Comparison of ENCODE assay signal across 23 cellular contexts in the genomic region with DNA sequence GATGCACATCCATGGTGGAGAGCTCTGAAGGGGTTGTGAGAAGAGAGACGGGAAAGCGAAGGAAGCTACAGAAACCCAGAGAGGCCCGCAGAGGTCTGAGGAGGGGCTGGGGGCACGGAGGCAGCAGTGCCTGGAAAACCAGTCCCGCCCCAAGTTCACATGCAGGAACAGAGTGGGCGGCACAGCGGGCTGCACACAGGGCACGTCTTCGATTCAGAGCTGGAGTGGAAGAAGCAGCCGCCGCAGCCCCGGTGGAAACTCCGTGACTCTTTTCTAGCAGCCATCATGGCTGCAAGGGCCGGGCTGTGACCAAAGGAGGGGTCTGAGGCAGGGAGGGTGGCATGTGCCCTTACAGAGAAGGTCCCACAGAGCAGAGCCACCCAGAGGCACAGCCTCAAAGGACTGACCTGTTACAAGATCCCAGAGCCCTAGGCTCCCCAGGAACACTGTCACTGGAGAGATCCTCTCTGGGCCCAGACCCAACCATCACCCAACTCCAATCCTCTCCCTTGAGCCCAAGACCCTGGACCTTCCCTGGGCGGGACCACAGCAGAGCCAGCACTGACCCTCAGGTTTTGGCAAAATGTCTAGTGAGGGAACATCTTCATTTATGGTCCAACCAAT. TPM values are rescaled to one million over a fixed set of nuclear protein-coding genes. Genes with fewer than 3 reads are reported as not detected.
"Had no signal": no experiment of that assay in that cellular context is flagged by ENCODE, and none has a peak within 500 bp of the region (broad histone marks: within the 10 kb centered on the region; RNA-seq: fewer than 3 reads in every experiment).

No MANE protein-coding gene starts in this region.

- H3K4me1 ChIP-seq: gastroesophageal sphincter, tibial nerve had no signal

- H3K36me3 Mint-ChIP-seq: activated naive CD4-positive, alpha-beta T cell treated with anti-CD3 and anti-CD28 coated beads, Interleukin-2, amount 50 U/mL, for 72 hours; natural killer cell had no signal

- H3K9me3 ChIP-seq: gastroesophageal sphincter, tibial nerve had no signal

- H3K9me3 Mint-ChIP-seq: activated CD4-positive, alpha-beta memory T cell treated with anti-CD3 and anti-CD28 coated beads, Interleukin-2, amount 10 ng/mL, durations not matched to agents 7 days and 5 days; activated CD4-positive, alpha-beta T cell treated with anti-CD3 and anti-CD28 coated beads, Interleukin-2, amount 10 ng/mL, durations not matched to agents 7 days and 5 days; activated naive CD4-positive, alpha-beta T cell treated with anti-CD3 and anti-CD28 coated beads, Interleukin-2, amount 50 U/mL, for 72 hours; natural killer cell; T-helper 2 cell treated with Interferon-gamma antibody and Interleukin-4, amounts not matched to agents 5 μg/mL and 100 μg/mL, for 36 hours had no signal

- H3K27me3 Mint-ChIP-seq: activated CD4-positive, alpha-beta T cell treated with anti-CD3 and anti-CD28 coated beads, Interleukin-2, amount 10 ng/mL, durations not matched to agents 7 days and 5 days; progenitor cell of endocrine pancreas had no signal

- H3K4me3 ChIP-seq: gastroesophageal sphincter, hepatocyte, tibial nerve had no signal

- H3K4me2 ChIP-seq: hepatocyte had no signal

- H3K4me1 Mint-ChIP-seq: activated CD4-positive, alpha-beta memory T cell treated with anti-CD3 and anti-CD28 coated beads, Interleukin-2, amount 10 ng/mL, durations not matched to agents 7 days and 5 days; activated CD4-positive, alpha-beta T cell treated with anti-CD3 and anti-CD28 coated beads, Interleukin-2, amount 10 ng/mL, durations not matched to agents 7 days and 5 days; natural killer cell had no signal

- H3K27me3 ChIP-seq: gastroesophageal sphincter, hepatocyte, tibial nerve had no signal

- H3K4me3 Mint-ChIP-seq: activated CD4-positive, alpha-beta memory T cell treated with anti-CD3 and anti-CD28 coated beads, Interleukin-2, amount 10 ng/mL, durations not matched to agents 7 days and 5 days; activated CD4-positive, alpha-beta T cell treated with anti-CD3 and anti-CD28 coated beads, Interleukin-2, amount 10 ng/mL, durations not matched to agents 7 days and 5 days; natural killer cell; T-helper 2 cell treated with Interferon-gamma antibody and Interleukin-4, amounts not matched to agents 5 μg/mL and 100 μg/mL, for 36 hours had no signal

- H3K27ac ChIP-seq: gastroesophageal sphincter, hepatocyte, tibial nerve had no signal

- H2AFZ ChIP-seq: hepatocyte had no signal

- ATAC-seq: activated naive CD4-positive, alpha-beta T cell treated with anti-CD3 and anti-CD28 coated beads, Interleukin-2, amount 50 U/mL, for 72 hours; gastroesophageal sphincter; natural killer cell had no signal

- DNase-seq: activated CD4-positive, alpha-beta memory T cell treated with anti-CD3 and anti-CD28 coated beads, Interleukin-2, amount 10 ng/mL, durations not matched to agents 7 days and 5 days; activated CD4-positive, alpha-beta T cell treated with anti-CD3 and anti-CD28 coated beads for 1 hour; activated CD4-positive, alpha-beta T cell treated with anti-CD3 and anti-CD28 coated beads, Interleukin-2, amount 10 ng/mL, durations not matched to agents 7 days and 5 days; activated naive CD4-positive, alpha-beta T cell; activated T-cell treated with anti-CD3 and anti-CD28 coated beads, Interleukin-2, amount 50 U/mL, for 48 hours; effector CD8-positive, alpha-beta T cell; erythroblast; islet precursor cell; mesenchymal stem cell; natural killer cell; retina; stimulated activated CD4-positive, alpha-beta T cell treated with anti-CD3 and anti-CD28 coated beads, Interleukin-15, amount 100 ng/mL, for 24 hours; stimulated activated naive CD4-positive, alpha-beta T cell treated with Interleukin-2 at 50 U/mL for 16 hours; T-helper 1 cell had no signal

- H3K27ac Mint-ChIP-seq: activated CD4-positive, alpha-beta memory T cell treated with anti-CD3 and anti-CD28 coated beads, Interleukin-2, amount 10 ng/mL, durations not matched to agents 7 days and 5 days; activated CD4-positive, alpha-beta T cell treated with anti-CD3 and anti-CD28 coated beads, Interleukin-2, amount 10 ng/mL, durations not matched to agents 7 days and 5 days; activated naive CD4-positive, alpha-beta T cell treated with anti-CD3 and anti-CD28 coated beads, Interleukin-2, amount 50 U/mL, for 72 hours; natural killer cell; progenitor cell of endocrine pancreas; T-helper 2 cell treated with Interferon-gamma antibody and Interleukin-4, amounts not matched to agents 5 μg/mL and 100 μg/mL, for 36 hours had no signal

RNA-seq across cellular contexts. Expression of a gene that starts 10.7 kb away (rescaled TPM):
- total RNA-seq: activated CD4-positive, alpha-beta memory T cell treated with anti-CD3 and anti-CD28 coated beads, Interleukin-2, amount 10 ng/mL, durations not matched to agents 7 days and 5 days; activated CD4-positive, alpha-beta T cell treated with anti-CD3 and anti-CD28 coated beads, Interleukin-2, amount 10 ng/mL, durations not matched to agents 7 days and 5 days; activated naive CD4-positive, alpha-beta T cell treated with anti-CD3 and anti-CD28 coated beads, Interleukin-2, amount 50 U/mL, for 72 hours; dermis microvascular lymphatic vessel endothelial cell; gastroesophageal sphincter; hepatocyte; natural killer cell; progenitor cell of endocrine pancreas; temporal lobe; tibial nerve had no signal

RNA-seq across cellular contexts. Expression of a gene that starts 38.7 kb away (rescaled TPM):
- total RNA-seq: activated CD4-positive, alpha-beta memory T cell treated with anti-CD3 and anti-CD28 coated beads, Interleukin-2, amount 10 ng/mL, durations not matched to agents 7 days and 5 days; activated CD4-positive, alpha-beta T cell treated with anti-CD3 and anti-CD28 coated beads, Interleukin-2, amount 10 ng/mL, durations not matched to agents 7 days and 5 days; activated naive CD4-positive, alpha-beta T cell treated with anti-CD3 and anti-CD28 coated beads, Interleukin-2, amount 50 U/mL, for 72 hours; dermis microvascular lymphatic vessel endothelial cell; natural killer cell; osteoblast; temporal lobe had no signal

RNA-seq across cellular contexts. Expression of a gene that starts 38.9 kb away (rescaled TPM):
- total RNA-seq: activated CD4-positive, alpha-beta memory T cell treated with anti-CD3 and anti-CD28 coated beads, Interleukin-2, amount 10 ng/mL, durations not matched to agents 7 days and 5 days had no signal

RNA-seq across cellular contexts. Expression of a gene that starts 59.8 kb away (rescaled TPM):
- total RNA-seq: dermis microvascular lymphatic vessel endothelial cell, gastroesophageal sphincter, osteoblast, progenitor cell of endocrine pancreas, temporal lobe had no signal
